Comparison of ENCODE assay signal across 8 cellular contexts in the genomic region with DNA sequence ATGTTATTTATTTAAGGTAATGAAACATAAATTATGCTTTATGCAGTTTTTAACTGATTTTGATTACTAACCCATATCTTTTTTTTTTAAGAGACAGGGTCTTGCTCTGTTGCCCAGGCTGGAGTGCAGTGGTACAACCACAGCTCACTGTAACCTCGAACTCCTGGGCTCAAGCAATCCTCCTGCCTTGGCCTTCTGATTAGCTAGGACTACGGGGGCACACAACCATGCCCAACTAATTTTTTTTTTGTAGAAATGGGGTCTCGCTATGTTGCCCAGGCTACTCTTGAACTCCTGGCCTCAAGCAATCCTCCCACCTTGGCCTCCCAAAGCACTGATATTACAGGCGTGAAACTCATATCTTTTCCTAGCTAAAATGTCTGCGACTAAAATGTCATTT. TPM values are rescaled to one million over a fixed set of nuclear protein-coding genes. Genes with fewer than 3 reads are reported as not detected.
DNase-seq lines count a peak whose midpoint lies in the region; ATAC-seq, FAIRE-seq and TF ChIP-seq lines count a peak whose summit lies in the region.
"Not testable (repeated sequence)": the region's sequence is repeated elsewhere in the genome, so short reads cannot be mapped to it uniquely, and the experiment has no call there.

No MANE protein-coding gene starts in this region.

- not testable (repeated sequence) for H2BK20ac ChIP-seq in IMR-90 (ENCODE audit: low read depth, low read length)

- H4K8ac ChIP-seq in IMR-90 (ENCODE audit: low read depth in 2 of 2, low read length in 2 of 2) = not testable (repeated sequence)

- not testable (repeated sequence) for H3K27me3 ChIP-seq in IMR-90 (ENCODE audit: control insufficient read depth, insufficient read depth, low read length); hepatocyte; HepG2 (ENCODE audit: control insufficient read depth in 1 of 2, insufficient read depth in 2 of 2, low read length in 2 of 2)
- H3K27me3 ChIP-seq in K562 (ENCODE audit: control insufficient read depth in 2 of 2, insufficient read depth in 2 of 2, low read length in 2 of 2) = peaks cover 9 to 17% of the 10 kb centered on the region in 2 experiments; a peak in 4 of 5 replicates

- intact Hi-C loops in IMR-90 (cut with micrococcal nuclease); K562 (cut with micrococcal nuclease); HepG2 (cut with micrococcal nuclease; ENCODE audit: unreplicated experiment): not testable (repeated sequence)

- H4K91ac ChIP-seq in IMR-90 (ENCODE audit: insufficient read depth, low read depth, low read length) = not testable (repeated sequence)

- H4K20me1 ChIP-seq in IMR-90 (ENCODE audit: insufficient read depth, low read length); K562 (replicated peaks; ENCODE audit: control insufficient read depth, insufficient read depth, low read length); hepatocyte (ENCODE audit: insufficient read depth, poor library complexity, severe bottlenecking); HepG2 (ENCODE audit: insufficient read depth, low read length): not testable (repeated sequence)

- TF ChIP-seq CTCF in A549 (IDR thresholded peaks at IDR 0.05); HEK293 (tag by site-specific recombination; IDR thresholded peaks at IDR 0.05); IMR-90 (conservative IDR thresholded peaks at IDR 0.05; ENCODE audit: low read depth, low read length); K562 (IDR thresholded peaks at IDR 0.05 in 2 of 3, conservative IDR thresholded peaks at IDR 0.05 in 1 of 3; ENCODE audit: insufficient read depth in 2 of 3, low read depth in 1 of 3, low read length in 3 of 3); hepatocyte (IDR thresholded peaks at IDR 0.05; ENCODE audit: poor library complexity); HepG2 (CRISPR knock-in tag; IDR thresholded peaks at IDR 0.05); progenitor cell of endocrine pancreas (IDR thresholded peaks at IDR 0.05; ENCODE audit: unreplicated experiment): not testable (repeated sequence)

- H3K36me3 ChIP-seq in HEK293 (ENCODE audit: control insufficient read depth in 2 of 2, insufficient read depth in 1 of 2, low read length in 2 of 2); IMR-90 (ENCODE audit: control insufficient read depth, insufficient read depth, low read length); K562 (ENCODE audit: control insufficient read depth, insufficient read depth, low read length); hepatocyte (replicated peaks; ENCODE audit: insufficient read depth, low read depth); HepG2 (replicated peaks in 1 of 2; ENCODE audit: control insufficient read depth in 1 of 2, insufficient read depth in 2 of 2, low read length in 2 of 2): not testable (repeated sequence)

- peak overlapping the region; percentile 26; the same call in 1 of the 2 replicates for H2BK120ac ChIP-seq in IMR-90 (ENCODE audit: low read depth, low read length)

- not testable (repeated sequence) for H3K9ac ChIP-seq in IMR-90 (ENCODE audit: low read depth, low read length); K562 (ENCODE audit: insufficient read depth in 1 of 2, low read depth in 2 of 2, low read length in 2 of 2); HepG2 (ENCODE audit: insufficient read depth, low read depth, low read length)

- peaks cover 40% of the 10 kb centered on the region for H3K4me1 ChIP-seq in A549
- H3K4me1 ChIP-seq in HEK293 (ENCODE audit: control insufficient read depth, insufficient read depth, low read length); IMR-90 (ENCODE audit: control insufficient read depth, insufficient read depth, low read length); K562 (replicated peaks in 1 of 2; ENCODE audit: control insufficient read depth in 2 of 2, insufficient read depth in 2 of 2, low read length in 2 of 2); hepatocyte (ENCODE audit: insufficient read depth); HepG2 (ENCODE audit: insufficient read depth, low read length): not testable (repeated sequence)

- not testable (repeated sequence) for TF ChIP-seq EP300 in A549 (IDR thresholded peaks at IDR 0.05); K562 (IDR thresholded peaks at IDR 0.05; ENCODE audit: low read length); HepG2 (IDR thresholded peaks at IDR 0.05; ENCODE audit: low read depth in 2 of 2, low read length in 2 of 2); HepG2 (CRISPR knock-in tag; IDR thresholded peaks at IDR 0.05; ENCODE audit: borderline replicate concordance)

- not testable (repeated sequence) for H2BK5ac ChIP-seq in IMR-90 (ENCODE audit: low read depth, low read length, poor library complexity, severe bottlenecking)

- H4K5ac ChIP-seq in IMR-90 (ENCODE audit: low read depth, low read length) = not testable (repeated sequence)

- POLR2A ChIA-PET in A549 (lab: Yijun Ruan, JAX); HEK293 (lab: Yijun Ruan, JAX); IMR-90 (lab: Charles Lee; ENCODE audit: unreplicated experiment); K562 (lab: Yijun Ruan, JAX); HepG2 (lab: Yijun Ruan, JAX): not testable (repeated sequence)

- not testable (repeated sequence) for TF ChIP-seq POLR2A in A549 (IDR thresholded peaks at IDR 0.05; ENCODE audit: low read length); IMR-90 (IDR thresholded peaks at IDR 0.05; ENCODE audit: low read depth, low read length); K562 (conservative IDR thresholded peaks at IDR 0.05); HepG2 (IDR thresholded peaks at IDR 0.05; ENCODE audit: insufficient read depth in 1 of 2, low read depth in 2 of 2, low read length in 2 of 2)

- H3K56ac ChIP-seq in IMR-90 (ENCODE audit: extremely low read depth, insufficient read depth, low read length) = not testable (repeated sequence)

- peak overlapping the region in 1 of 2 experiments; percentile 45; a peak in 4 of 6 replicates for H3K27ac ChIP-seq in A549
- H3K27ac ChIP-seq in HEK293 (ENCODE audit: extremely low read depth, low read depth, low read length); IMR-90 (ENCODE audit: insufficient read depth, low read length); K562 (ENCODE audit: extremely low read depth, low read depth, low read length); HepG2 (ENCODE audit: extremely low read length, insufficient read depth, low read length): not testable (repeated sequence)
- peak overlapping the region; percentile 32 for H3K27ac ChIP-seq in hepatocyte

- not testable (repeated sequence) for H3K14ac ChIP-seq in IMR-90 (replicated peaks; ENCODE audit: low read depth, low read length)

- BruUV-seq in IMR-90 (replicated peaks; lab: Mats Ljungman, UMichigan); K562 (replicated peaks; lab: Mats Ljungman, UMichigan); HepG2 (replicated peaks; lab: Mats Ljungman, UMichigan): not testable (repeated sequence)

- not testable (repeated sequence) for H2AK9ac ChIP-seq in IMR-90 (replicated peaks; ENCODE audit: low read depth, low read length, poor library complexity)

- H2AFZ ChIP-seq in IMR-90 (replicated peaks; ENCODE audit: low read length, poor library complexity); K562 (ENCODE audit: low read depth, low read length); hepatocyte; HepG2 (ENCODE audit: low read length): not testable (repeated sequence)

- H3K9me3 ChIP-seq in A549; HEK293 (ENCODE audit: control insufficient read depth, insufficient read depth, low read depth, low read length); IMR-90 (ENCODE audit: control insufficient read depth, insufficient read depth, low read length); T-helper 17 cell (ENCODE audit: control insufficient read depth, low read length, poor library complexity, severe bottlenecking); K562 (replicated peaks; ENCODE audit: control insufficient read depth, insufficient read depth, low read depth, low read length); hepatocyte (ENCODE audit: low read depth); HepG2 (ENCODE audit: low read length): not testable (repeated sequence)

- H3K9me1 ChIP-seq in IMR-90 (ENCODE audit: insufficient read depth, low read length); K562 (ENCODE audit: control insufficient read depth, insufficient read depth, low read length): not testable (repeated sequence)

- peak overlapping the region; percentile 7; the same call in 1 of the 2 replicates for H3K4ac ChIP-seq in IMR-90 (ENCODE audit: low read depth, low read length)

- not testable (repeated sequence) for H3K27me3 Mint-ChIP-seq in T-helper 17 cell, progenitor cell of endocrine pancreas

- in situ Hi-C loops in IMR-90 (cut with MboI; ENCODE audit: low sequenced_read_pairs); K562 (cut with MboI); HepG2 (cut with HindIII; ENCODE audit: extremely low pct_ligation_motif_present, low pct_unique_long_range_greater_than_20kb): not testable (repeated sequence)

- not testable (repeated sequence) for H3K4me3 Mint-ChIP-seq in T-helper 17 cell; progenitor cell of endocrine pancreas (ENCODE audit: low read depth)

- CTCF ChIA-PET in A549 (lab: Yijun Ruan, JAX); HEK293 (lab: Yijun Ruan, JAX); K562 (lab: Yijun Ruan, JAX; ENCODE audit: low intra/inter-chr PET ratio); HepG2 (lab: Yijun Ruan, JAX; ENCODE audit: low intra/inter-chr PET ratio, low total read pairs): not testable (repeated sequence)
- CTCF ChIA-PET in IMR-90 (lab: Yijun Ruan, JAX) = interaction anchor here (0.6 to 1.1 kb wide), 2 partner anchors 13 to 270 kb away, joined by 4 to 10 read pairs; no protein-coding TSS in a partner anchor

- dilution Hi-C loops in IMR-90 (cut with HindIII; ENCODE audit: low sequenced_read_pairs, unreplicated experiment) = not testable (repeated sequence)

- H3K4me2 ChIP-seq in A549 = peak overlapping the region; percentile 49; the same call in 1 of the 3 replicates
- not testable (repeated sequence) for H3K4me2 ChIP-seq in IMR-90 (ENCODE audit: low read depth, low read length); K562 (ENCODE audit: insufficient read depth, low read length); hepatocyte; HepG2 (ENCODE audit: low read depth, low read length)

- TF ChIP-seq RAD21 in A549 (conservative IDR thresholded peaks at IDR 0.05 in 1 of 2, IDR thresholded peaks at IDR 0.05 in 1 of 2); IMR-90 (IDR thresholded peaks at IDR 0.05; ENCODE audit: low read length); K562 (CRISPR knock-in tag; conservative IDR thresholded peaks at IDR 0.05 in 1 of 2, IDR thresholded peaks at IDR 0.05 in 1 of 2); HepG2 (CRISPR knock-in tag; IDR thresholded peaks at IDR 0.05): not testable (repeated sequence)

- not testable (repeated sequence) for H3K18ac ChIP-seq in IMR-90 (ENCODE audit: low read depth, low read length)

- not testable (repeated sequence) for FAIRE-seq in A549 (lab: Jason Lieb, UNC); K562 (lab: Jason Lieb, UNC); HepG2 (lab: Jason Lieb, UNC)

- not testable (repeated sequence) for ATAC-seq in A549; IMR-90 (ENCODE audit: low read depth); T-helper 17 cell; K562; HepG2

- H3K23ac ChIP-seq in IMR-90 (ENCODE audit: low read depth, low read length) = not testable (repeated sequence)

- 93% methylated on average over 5 of the region's 5 CpGs for WGBS in A549 (ENCODE audit: missing lambda C conversion rate)
- WGBS in IMR-90 (ENCODE audit: extremely low coverage in 2 of 2, insufficient read length in 1 of 2), 2 experiments = no CpG with 5 or more reads among the region's 5 CpGs
- 1% methylated on average over 5 of the region's 5 CpGs for WGBS in K562 (ENCODE audit: insufficient coverage, low coverage, missing lambda C conversion rate)
- WGBS in hepatocyte (ENCODE audit: low lambda C conversion rate, missing lambda C conversion rate) = 90% methylated on average over 5 of the region's 5 CpGs
- 95% methylated on average over 5 of the region's 5 CpGs for WGBS in HepG2 (ENCODE audit: low lambda C conversion rate)

- H3K27ac Mint-ChIP-seq in T-helper 17 cell (peak overlapping the region; percentile 19), progenitor cell of endocrine pancreas (peak overlapping the region; percentile 22)

- not testable (repeated sequence) for H3K4me3 ChIP-seq in A549; HEK293 (ENCODE audit: low read depth, low read length); IMR-90 (ENCODE audit: insufficient read depth, low read depth, low read length); K562; hepatocyte; HepG2 (replicated peaks in 1 of 3; ENCODE audit: insufficient read depth in 1 of 3, low read depth in 2 of 3, low read length in 3 of 3)

- not testable (repeated sequence) for H3K79me1 ChIP-seq in IMR-90 (ENCODE audit: low read depth in 1 of 2, low read length in 2 of 2)

- H3K79me2 ChIP-seq in K562 (ENCODE audit: control insufficient read depth, insufficient read depth, low read length); hepatocyte; HepG2 (ENCODE audit: insufficient read depth, low read length): not testable (repeated sequence)

- not testable (repeated sequence) for H3K9me2 ChIP-seq in hepatocyte (replicated peaks; ENCODE audit: insufficient read depth)

- H3K9me3 Mint-ChIP-seq in progenitor cell of endocrine pancreas (ENCODE audit: low read depth) = not testable (repeated sequence)

- 0 out of 3 replicates have a peak overlapping the region, but pooled peaks have one; percentile 42 for H2BK15ac ChIP-seq in IMR-90 (ENCODE audit: low read depth, low read length)

- H3K36me3 Mint-ChIP-seq in T-helper 17 cell (ENCODE audit: low read depth); progenitor cell of endocrine pancreas (ENCODE audit: insufficient read depth): not testable (repeated sequence)

- H3K4me1 Mint-ChIP-seq in T-helper 17 cell = not testable (repeated sequence)
- peaks cover 21% of the 10 kb centered on the region for H3K4me1 Mint-ChIP-seq in progenitor cell of endocrine pancreas (ENCODE audit: low read depth)

- not testable (repeated sequence) for DNase-seq in A549 (ENCODE audit: low read depth in 1 of 2, low spot score in 1 of 2); IMR-90; T-helper 17 cell; K562 (ENCODE audit: extremely low read depth in 1 of 4, low spot score in 3 of 4); hepatocyte (ENCODE audit: low spot score); HepG2 (ENCODE audit: low spot score); progenitor cell of endocrine pancreas (ENCODE audit: low spot score, unreplicated experiment)

- H2AK5ac ChIP-seq in IMR-90 (ENCODE audit: low read depth, low read length) = not testable (repeated sequence)

RNA-seq across cellular contexts. Expression of gene RBKS, which starts 26.2 kb away (rescaled TPM):
- polyA plus RNA-seq in A549 (2011; rRNA removed) (7.4 and 8.5 TPM in 2 replicates), A549 (2017; fragmentation: RNase III; extraction: RNeasy Plus Mini Kit Qiagen cat#74134 plus additional on column Dnase treatment) (7.6 to 9.5 TPM (median 8.5 TPM) in 3 replicates), IMR-90 (2012; rRNA removed) (1.1 and 1.4 TPM in 2 replicates), K562 (2011; rRNA removed) (0.34 and 0.39 TPM in 2 replicates), K562 (2014; fragmentation: Illumina TruSeq; extraction: Trizol) (0.12 and 0.19 TPM in 2 replicates), K562 (2014; fragmentation: Nextera tagmentation; extraction: Ambion mirVana) (under 1 TPM; 0.06 to 0.24 TPM), K562 (2014; rRNA removed) (0.20 and 1.1 TPM in 2 replicates), hepatocyte (6.0 and 7.2 TPM in 2 replicates), HepG2 (2011; rRNA removed) (7.8 and 8.3 TPM in 2 replicates)
- polyA plus RNA-seq in A549 (2012; cell fraction: cytosol; rRNA removed) = 5.5 and 6.7 TPM in 2 replicates
- 3.3 and 4.3 TPM in 2 replicates for polyA plus RNA-seq in A549 (2012; cell fraction: nucleus; rRNA removed)
- polyA minus RNA-seq in A549 (2011; rRNA and poly(A)+ RNA removed) = 5.5 and 5.9 TPM in 2 replicates
- total RNA-seq in IMR-90 (2012; rRNA removed) (0.83 and 1.1 TPM in 2 replicates), T-helper 17 cell (1 to 10 TPM; 7.0 to 8.2 TPM), K562 (2014; rRNA removed) (0.18 and 0.24 TPM in 2 replicates), K562 (2014; rRNA removed; fragmentation: Illumina TruSeq; extraction: Trizol) (0.11 and 0.13 TPM in 2 replicates), K562 (2015; rRNA removed; fragmentation: Illumina TruSeq; extraction: Trizol) (0.15 and 0.25 TPM in 2 replicates), K562 (2021) (0.07 and 0.18 TPM in 2 replicates), hepatocyte (5.5 and 6.7 TPM in 2 replicates), HepG2 (2016; rRNA removed; fragmentation: Illumina TruSeq; extraction: Trizol) (7.7 and 11.7 TPM in 2 replicates), progenitor cell of endocrine pancreas (5.0 and 5.4 TPM in 2 replicates)
- polyA plus RNA-seq in IMR-90 (2012; cell fraction: cytosol; rRNA removed) = 0.97 and 1.7 TPM in 2 replicates
- 1.2 and 1.8 TPM in 2 replicates for polyA plus RNA-seq in IMR-90 (2012; cell fraction: nucleus; rRNA removed; ENCODE audit: low replicate concordance)
- 0.79 and 1.00 TPM in 2 replicates for total RNA-seq in K562 (2011; cell fraction: chromatin; rRNA removed; ENCODE audit: low replicate concordance)
- 0.50 TPM in 1 of 2 replicates, not detected in the other for total RNA-seq in K562 (2011; cell fraction: nucleolus; rRNA removed)
- 1.1 and 1.3 TPM in 2 replicates for total RNA-seq in K562 (2011; cell fraction: nucleoplasm; rRNA removed)
- polyA plus RNA-seq in K562 (2011; cell fraction: cytosol; rRNA removed) = 0.10 and 0.47 TPM in 2 replicates
- polyA plus RNA-seq in K562 (2011; cell fraction: nucleus; rRNA removed) = 0.31 and 0.67 TPM in 2 replicates
- 0.31 and 0.93 TPM in 2 replicates for polyA plus RNA-seq in K562 (2012)
- 0.36 and 0.39 TPM in 2 replicates for polyA minus RNA-seq in K562 (2011; rRNA and poly(A)+ RNA removed)
- not detected in 2 replicates for polyA minus RNA-seq in K562 (2011; cell fraction: cytosol; rRNA and poly(A)+ RNA removed)
- polyA minus RNA-seq in K562 (2011; cell fraction: nucleus; rRNA and poly(A)+ RNA removed) = 1.1 and 1.2 TPM in 2 replicates
- 1.8 and 2.4 TPM in 2 replicates for total RNA-seq in HepG2 (2016; cell fraction: cytosol; rRNA removed; fragmentation: Illumina TruSeq; extraction: Trizol; ENCODE audit: low read depth)
- 8.0 and 11.5 TPM in 2 replicates for total RNA-seq in HepG2 (2016; cell fraction: insoluble cytoplasmic fraction; rRNA removed; fragmentation: Illumina TruSeq; extraction: Trizol)
- total RNA-seq in HepG2 (2016; cell fraction: membrane; rRNA removed; fragmentation: Illumina TruSeq; extraction: Trizol) = 2.9 and 3.2 TPM in 2 replicates
- 3.7 and 4.5 TPM in 2 replicates for total RNA-seq in HepG2 (2016; cell fraction: nucleus; rRNA removed; fragmentation: Illumina TruSeq; extraction: Trizol)
- polyA plus RNA-seq in HepG2 (2011; cell fraction: cytosol; rRNA removed) = 7.5 and 9.2 TPM in 2 replicates
- polyA plus RNA-seq in HepG2 (2011; cell fraction: nucleus; rRNA removed) = 1.4 and 2.0 TPM in 2 replicates
- 4.9 and 12.6 TPM in 2 replicates for polyA plus RNA-seq in HepG2 (2012)
- 1.8 and 2.2 TPM in 2 replicates for polyA plus RNA-seq in HepG2 (2016; cell fraction: cytosol; fragmentation: Illumina TruSeq; extraction: Trizol; ENCODE audit: low read depth)
- 10.1 and 10.5 TPM in 2 replicates for polyA plus RNA-seq in HepG2 (2016; cell fraction: insoluble cytoplasmic fraction; fragmentation: Illumina TruSeq; extraction: Trizol; ENCODE audit: low read depth)
- 2.2 and 2.3 TPM in 2 replicates for polyA plus RNA-seq in HepG2 (2016; cell fraction: membrane; fragmentation: Illumina TruSeq; extraction: Trizol; ENCODE audit: low read depth)
- 2.4 and 3.5 TPM in 2 replicates for polyA plus RNA-seq in HepG2 (2016; cell fraction: nucleus; fragmentation: Illumina TruSeq; extraction: Trizol; ENCODE audit: insufficient read depth, low read depth)
- 1.0 and 4.2 TPM in 2 replicates for polyA minus RNA-seq in HepG2 (2011; rRNA and poly(A)+ RNA removed; ENCODE audit: low replicate concordance)
- 2.5 and 3.7 TPM in 2 replicates for polyA minus RNA-seq in HepG2 (2011; cell fraction: cytosol; rRNA and poly(A)+ RNA removed)
- 7.6 and 9.3 TPM in 2 replicates for polyA minus RNA-seq in HepG2 (2011; cell fraction: nucleus; rRNA and poly(A)+ RNA removed)

RNA-seq across cellular contexts. Expression of gene BABAM2, which starts 26.6 kb away (rescaled TPM):
- polyA plus RNA-seq in A549 (2011; rRNA removed) = 78.4 and 87.1 TPM in 2 replicates
- 36.4 and 40.0 TPM in 2 replicates for polyA plus RNA-seq in A549 (2012; cell fraction: cytosol; rRNA removed)
- 23.5 and 26.3 TPM in 2 replicates for polyA plus RNA-seq in A549 (2012; cell fraction: nucleus; rRNA removed)
- 52.9 to 54.0 TPM (median 53.7 TPM) in 3 replicates for polyA plus RNA-seq in A549 (2017; fragmentation: RNase III; extraction: RNeasy Plus Mini Kit Qiagen cat#74134 plus additional on column Dnase treatment)
- polyA minus RNA-seq in A549 (2011; rRNA and poly(A)+ RNA removed) = 60.8 and 68.7 TPM in 2 replicates
- 16.7 and 23.1 TPM in 2 replicates for total RNA-seq in IMR-90 (2012; rRNA removed)
- 20.3 and 20.9 TPM in 2 replicates for polyA plus RNA-seq in IMR-90 (2012; rRNA removed)
- polyA plus RNA-seq in IMR-90 (2012; cell fraction: cytosol; rRNA removed) = 11.4 TPM in 2 replicates
- 4.4 and 16.0 TPM in 2 replicates for polyA plus RNA-seq in IMR-90 (2012; cell fraction: nucleus; rRNA removed; ENCODE audit: low replicate concordance)
- 10 to 100 TPM; 44.8 to 46.0 TPM for total RNA-seq in T-helper 17 cell
- 95.1 and 126 TPM in 2 replicates for total RNA-seq in K562 (2011; cell fraction: chromatin; rRNA removed; ENCODE audit: low replicate concordance)
- total RNA-seq in K562 (2011; cell fraction: nucleolus; rRNA removed) = 41.5 and 49.6 TPM in 2 replicates
- total RNA-seq in K562 (2011; cell fraction: nucleoplasm; rRNA removed) = 76.3 and 103 TPM in 2 replicates
- total RNA-seq in K562 (2014; rRNA removed) = 10.9 and 15.6 TPM in 2 replicates
- 27.3 and 31.8 TPM in 2 replicates for total RNA-seq in K562 (2014; rRNA removed; fragmentation: Illumina TruSeq; extraction: Trizol)
- 19.9 and 23.5 TPM in 2 replicates for total RNA-seq in K562 (2015; rRNA removed; fragmentation: Illumina TruSeq; extraction: Trizol)
- 23.9 and 24.2 TPM in 2 replicates for total RNA-seq in K562 (2021)
- 22.8 and 25.6 TPM in 2 replicates for polyA plus RNA-seq in K562 (2011; rRNA removed)
- 15.8 and 16.3 TPM in 2 replicates for polyA plus RNA-seq in K562 (2011; cell fraction: cytosol; rRNA removed)
- polyA plus RNA-seq in K562 (2011; cell fraction: nucleus; rRNA removed) = 21.4 TPM in 2 replicates
- 24.0 and 34.6 TPM in 2 replicates for polyA plus RNA-seq in K562 (2012)
- 27.9 and 32.9 TPM in 2 replicates for polyA plus RNA-seq in K562 (2014; fragmentation: Illumina TruSeq; extraction: Trizol)
- polyA plus RNA-seq in K562 (2014; fragmentation: Nextera tagmentation; extraction: Ambion mirVana) = 10 to 100 TPM; 35.2 to 37.4 TPM
- polyA plus RNA-seq in K562 (2014; rRNA removed) = 15.6 and 18.0 TPM in 2 replicates
- polyA minus RNA-seq in K562 (2011; rRNA and poly(A)+ RNA removed) = 30.3 and 33.4 TPM in 2 replicates
- 10.7 and 17.9 TPM in 2 replicates for polyA minus RNA-seq in K562 (2011; cell fraction: cytosol; rRNA and poly(A)+ RNA removed)
- 42.8 and 66.1 TPM in 2 replicates for polyA minus RNA-seq in K562 (2011; cell fraction: nucleus; rRNA and poly(A)+ RNA removed)
- total RNA-seq in hepatocyte = 28.8 and 30.8 TPM in 2 replicates
- polyA plus RNA-seq in hepatocyte = 43.6 and 49.4 TPM in 2 replicates
- 24.9 and 34.8 TPM in 2 replicates for total RNA-seq in HepG2 (2016; rRNA removed; fragmentation: Illumina TruSeq; extraction: Trizol)
- total RNA-seq in HepG2 (2016; cell fraction: cytosol; rRNA removed; fragmentation: Illumina TruSeq; extraction: Trizol; ENCODE audit: low read depth) = 8.2 and 8.5 TPM in 2 replicates
- 26.2 and 31.2 TPM in 2 replicates for total RNA-seq in HepG2 (2016; cell fraction: insoluble cytoplasmic fraction; rRNA removed; fragmentation: Illumina TruSeq; extraction: Trizol)
- 13.7 and 14.1 TPM in 2 replicates for total RNA-seq in HepG2 (2016; cell fraction: membrane; rRNA removed; fragmentation: Illumina TruSeq; extraction: Trizol)
- 33.5 and 34.7 TPM in 2 replicates for total RNA-seq in HepG2 (2016; cell fraction: nucleus; rRNA removed; fragmentation: Illumina TruSeq; extraction: Trizol)
- polyA plus RNA-seq in HepG2 (2011; rRNA removed) = 28.0 and 28.3 TPM in 2 replicates
- 18.3 and 23.5 TPM in 2 replicates for polyA plus RNA-seq in HepG2 (2011; cell fraction: cytosol; rRNA removed)
- polyA plus RNA-seq in HepG2 (2011; cell fraction: nucleus; rRNA removed) = 14.1 and 17.0 TPM in 2 replicates
- polyA plus RNA-seq in HepG2 (2012) = 23.1 and 32.2 TPM in 2 replicates
- polyA plus RNA-seq in HepG2 (2016; cell fraction: cytosol; fragmentation: Illumina TruSeq; extraction: Trizol; ENCODE audit: low read depth) = 11.4 and 14.0 TPM in 2 replicates
- 49.9 and 58.4 TPM in 2 replicates for polyA plus RNA-seq in HepG2 (2016; cell fraction: insoluble cytoplasmic fraction; fragmentation: Illumina TruSeq; extraction: Trizol; ENCODE audit: low read depth)
- 17.1 and 19.7 TPM in 2 replicates for polyA plus RNA-seq in HepG2 (2016; cell fraction: membrane; fragmentation: Illumina TruSeq; extraction: Trizol; ENCODE audit: low read depth)
- polyA plus RNA-seq in HepG2 (2016; cell fraction: nucleus; fragmentation: Illumina TruSeq; extraction: Trizol; ENCODE audit: insufficient read depth, low read depth) = 22.3 and 23.0 TPM in 2 replicates
- 22.8 and 28.8 TPM in 2 replicates for polyA minus RNA-seq in HepG2 (2011; rRNA and poly(A)+ RNA removed; ENCODE audit: low replicate concordance)
- polyA minus RNA-seq in HepG2 (2011; cell fraction: cytosol; rRNA and poly(A)+ RNA removed) = 18.5 and 21.5 TPM in 2 replicates
- 132 and 154 TPM in 2 replicates for polyA minus RNA-seq in HepG2 (2011; cell fraction: nucleus; rRNA and poly(A)+ RNA removed)
- total RNA-seq in progenitor cell of endocrine pancreas = 37.1 and 37.6 TPM in 2 replicates
